Comparison of ENCODE assay signal across 8 cellular contexts in the genomic region with DNA sequence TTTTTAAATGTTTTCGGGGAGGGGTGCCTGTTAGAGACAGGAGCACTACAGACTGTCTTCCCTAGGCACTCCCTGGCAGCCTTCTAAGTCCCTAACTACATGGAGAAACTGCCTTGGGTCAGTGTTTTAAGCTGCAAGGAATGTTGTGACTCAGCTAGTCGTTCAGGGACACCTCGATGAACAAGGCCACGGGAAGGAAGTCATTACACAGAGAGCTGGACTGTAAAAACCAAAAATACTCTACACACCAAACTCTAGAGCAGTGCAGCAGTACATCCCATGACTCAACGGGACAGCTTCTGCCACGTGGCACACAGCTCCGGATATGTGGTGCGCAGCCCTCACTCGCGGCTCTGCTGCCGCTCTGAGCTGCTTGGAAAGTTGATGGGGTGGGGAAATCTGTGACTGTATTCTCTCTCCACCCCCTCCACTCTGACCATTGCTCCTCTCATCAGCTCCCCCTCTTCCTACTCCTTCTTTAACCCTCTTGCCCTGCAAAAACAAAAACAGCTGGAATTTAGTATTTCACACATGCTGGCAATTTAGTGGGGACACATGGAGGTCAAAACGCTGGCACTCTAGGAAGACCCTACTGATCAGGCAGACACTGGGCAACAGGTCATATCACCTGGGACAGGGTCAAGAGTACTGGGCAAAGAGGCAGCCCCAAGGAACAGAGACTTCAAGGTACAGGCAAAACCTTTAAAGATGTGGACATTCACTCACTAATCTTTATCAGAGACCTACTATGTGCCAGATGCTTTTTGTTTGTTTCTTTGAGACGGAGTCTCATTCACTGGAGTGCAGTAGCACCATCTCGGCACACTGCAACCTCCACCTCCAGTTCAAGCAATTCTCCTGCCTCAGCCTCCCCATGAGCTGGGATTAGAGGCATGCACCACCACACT. TPM values are rescaled to one million over a fixed set of nuclear protein-coding genes. Genes with fewer than 3 reads are reported as not detected.
DNase-seq lines count a peak whose midpoint lies in the region; ATAC-seq and TF ChIP-seq lines count a peak whose summit lies in the region.

No MANE protein-coding gene starts in this region.

- no peak overlapping the region for H4K8ac ChIP-seq in mesendoderm (ENCODE audit: low read depth, low read length)

- H3K36me3 ChIP-seq in mesendoderm (ENCODE audit: control insufficient read depth, insufficient read depth, low read length): no peaks in the 10 kb centered on the region

- H3K18ac ChIP-seq in mesendoderm (ENCODE audit: low read length): no peak overlapping the region

- no peak for TF ChIP-seq CTCF in chondrocyte (IDR thresholded peaks at IDR 0.05)

- H3K79me2 ChIP-seq in mesendoderm (ENCODE audit: control insufficient read depth, insufficient read depth, low read length): no peaks in the 10 kb centered on the region

- ATAC-seq in GM18861 (IDR thresholded peaks at IDR 0.05; ENCODE audit: unreplicated experiment) (peak; percentile 83), GM18520 (IDR thresholded peaks at IDR 0.05; ENCODE audit: unreplicated experiment) (no peak), HG03196 (IDR thresholded peaks at IDR 0.05; ENCODE audit: unreplicated experiment) (no peak)

- H3K27ac ChIP-seq in mesendoderm (ENCODE audit: low read depth, low read length): no peak overlapping the region

- H3K56ac ChIP-seq in mesendoderm (ENCODE audit: low read length): no peak overlapping the region

- H4K5ac ChIP-seq in mesendoderm (ENCODE audit: low read length): no peak overlapping the region

- no peak overlapping the region for H2BK5ac ChIP-seq in mesendoderm (ENCODE audit: low read length)

- DNase-seq in HPDE6-E6E7 (ENCODE audit: extremely low spot score) (peak; percentile 98), chondrocyte (ENCODE audit: low spot score) (no peak), mesendoderm (peak; percentile 80)
- peak; percentile 29 to 39 for DNase-seq in activated CD4-positive, alpha-beta T cell treated with anti-CD3 and anti-CD28 coated beads for 24 hours (ENCODE audit: low read depth in 2 of 2)
- DNase-seq in stimulated activated CD8-positive, alpha-beta memory T cell treated with anti-CD3 and anti-CD28 coated beads, Interleukin-2, amount 100 ng/mL, for 48 hours (ENCODE audit: low read depth in 2 of 2): peak; percentile 48 to 52

- peak overlapping the region; percentile 97 for H3K27ac Mint-ChIP-seq in chondrocyte (ENCODE audit: unreplicated experiment)

- H3K4me3 Mint-ChIP-seq in chondrocyte (ENCODE audit: unreplicated experiment): peak overlapping the region; percentile 49

- no peak overlapping the region for H3K4me3 ChIP-seq in mesendoderm (ENCODE audit: low read length)

- no peak overlapping the region for H2BK15ac ChIP-seq in mesendoderm (replicated peaks; ENCODE audit: low read depth)

- no peaks in the 10 kb centered on the region for H3K27me3 Mint-ChIP-seq in chondrocyte (ENCODE audit: low read depth)

- no peak overlapping the region for H3K23ac ChIP-seq in mesendoderm (ENCODE audit: low read length)

- H3K36me3 Mint-ChIP-seq in chondrocyte (ENCODE audit: low read depth): no peaks in the 10 kb centered on the region

- H3K79me1 ChIP-seq in mesendoderm (ENCODE audit: low read length): no peaks in the 10 kb centered on the region

- no peaks in the 10 kb centered on the region for H3K9me3 Mint-ChIP-seq in chondrocyte (ENCODE audit: low read depth)

- H2AK5ac ChIP-seq in mesendoderm (ENCODE audit: low read length): no peak overlapping the region

- no peak overlapping the region for H3K4ac ChIP-seq in mesendoderm (ENCODE audit: low read depth, low read length)

- peaks cover 33% of the 10 kb centered on the region for H3K4me1 Mint-ChIP-seq in chondrocyte (ENCODE audit: low read depth)

- no peaks in the 10 kb centered on the region for H3K4me1 ChIP-seq in mesendoderm (ENCODE audit: control insufficient read depth, low read depth, low read length)

- no peak overlapping the region for H3K4me2 ChIP-seq in mesendoderm (ENCODE audit: low read length)

- no CpG with 5 or more reads among the region's 14 CpGs for WGBS in mesendoderm (ENCODE audit: extremely low coverage, insufficient coverage, low lambda C conversion rate)

- no peak overlapping the region for H3K9ac ChIP-seq in mesendoderm (ENCODE audit: low read length)

- H2BK120ac ChIP-seq in mesendoderm (ENCODE audit: low read depth, low read length): no peak overlapping the region

- no peaks in the 10 kb centered on the region for H3K27me3 ChIP-seq in mesendoderm (ENCODE audit: insufficient read depth, low read length, poor library complexity)

RNA-seq across cellular contexts. Expression of gene LPIN3, which starts 10.9 kb away (rescaled TPM):
- total RNA-seq in chondrocyte: 3.3 to 5.1 TPM (median 3.5 TPM) in 3 replicates
- polyA plus RNA-seq in mesendoderm (2013, experiment 1 of 2): 2.9 TPM
- 2.8 TPM for polyA plus RNA-seq in mesendoderm (2013, experiment 2 of 2)

RNA-seq across cellular contexts. Expression of gene ZHX3, which starts 12.2 kb away (rescaled TPM):
- total RNA-seq in chondrocyte: 52.6 to 55.5 TPM (median 52.9 TPM) in 3 replicates
- 2.5 TPM for polyA plus RNA-seq in mesendoderm (2013, experiment 1 of 2)
- 3.9 TPM for polyA plus RNA-seq in mesendoderm (2013, experiment 2 of 2)

RNA-seq across cellular contexts. Expression of gene EMILIN3, which starts 36.9 kb away (rescaled TPM):
- 0.46 to 1.2 TPM (median 0.47 TPM) in 3 replicates for total RNA-seq in chondrocyte
- polyA plus RNA-seq in mesendoderm (2013, experiment 1 of 2): 0.62 TPM
- polyA plus RNA-seq in mesendoderm (2013, experiment 2 of 2): 0.64 TPM
